19 cellular contexts compared by ENCODE assay signal in the genomic region with DNA sequence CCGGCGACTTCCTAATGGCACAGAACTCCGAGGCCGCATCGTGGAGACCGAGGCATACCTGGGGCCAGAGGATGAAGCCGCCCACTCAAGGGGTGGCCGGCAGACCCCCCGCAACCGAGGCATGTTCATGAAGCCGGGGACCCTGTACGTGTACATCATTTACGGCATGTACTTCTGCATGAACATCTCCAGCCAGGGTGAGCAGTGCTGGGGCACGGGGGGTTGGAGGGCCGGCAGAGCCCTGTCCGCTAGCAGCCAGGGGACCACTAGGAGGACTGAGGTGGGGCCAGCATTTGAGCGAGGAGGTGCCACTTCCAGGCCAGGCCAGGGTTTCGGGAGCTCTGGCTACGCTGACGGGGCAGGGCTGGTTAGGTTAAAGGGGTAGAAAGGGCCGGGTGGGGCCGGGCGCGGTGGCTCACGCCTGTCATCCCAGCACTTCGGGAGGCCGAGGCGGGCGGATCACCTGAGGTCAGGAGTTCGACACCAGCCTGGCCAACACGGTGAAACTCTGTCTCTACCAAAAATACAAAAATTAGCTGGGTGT. TPM values are rescaled to one million over a fixed set of nuclear protein-coding genes. Genes with fewer than 3 reads are reported as not detected.
A peak's percentile ranks its signal among the peaks of the same experiment; 100 is the strongest.
DNase-seq lines count a peak whose midpoint lies in the region; ATAC-seq and TF ChIP-seq lines count a peak whose summit lies in the region.
"Had no signal": no experiment of that assay in that cellular context is flagged by ENCODE, and none has a peak within 500 bp of the region (broad histone marks: within the 10 kb centered on the region; RNA-seq: fewer than 3 reads in every experiment).

No MANE protein-coding gene starts in this region.

- H2BK120ac ChIP-seq in mesenchymal stem cell (ENCODE audit: low read depth, low read length): no peak overlapping the region

- no peaks in the 10 kb centered on the region for H3K27me3 Mint-ChIP-seq in MCF 10A (ENCODE audit: insufficient read depth, unreplicated experiment)
- H3K27me3 Mint-ChIP-seq in activated CD8-positive, alpha-beta T cell treated with anti-CD3 and anti-CD28 coated beads for 36 hours: no peaks in the 10 kb centered on the region
- H3K27me3 Mint-ChIP-seq: brain; CD4-positive, alpha-beta memory T cell had no signal

- no peak overlapping the region for H4K8ac ChIP-seq in mesenchymal stem cell (ENCODE audit: low read length)

- no peaks in the 10 kb centered on the region for H3K9me3 ChIP-seq in breast epithelium
- H3K9me3 ChIP-seq in mesenchymal stem cell (ENCODE audit: control insufficient read depth, low read length): no peaks in the 10 kb centered on the region
- no peaks in the 10 kb centered on the region for H3K9me3 ChIP-seq in colonic mucosa
- H3K9me3 ChIP-seq: SK-N-SH, uterus had no signal

- POLR2A ChIA-PET in MCF 10A (lab: Yijun Ruan, JAX): no interaction called here
- POLR2A ChIA-PET in activated CD8-positive, alpha-beta T cell treated with anti-CD3 and anti-CD28 coated beads for 36 hours (lab: Charles Lee): interaction anchor here (0.9 to 3.2 kb wide), 5 partner anchors 8 to 30 kb away, joined by 3 to 7 read pairs (median 3); a partner anchor contains a TSS

- no peak overlapping the region for H3K18ac ChIP-seq in mesenchymal stem cell (ENCODE audit: low read depth in 1 of 2, low read length in 2 of 2)

- H3K4me1 Mint-ChIP-seq in MCF 10A (ENCODE audit: insufficient read depth, unreplicated experiment): peaks cover 8% of the 10 kb centered on the region
- peaks cover 46% of the 10 kb centered on the region for H3K4me1 Mint-ChIP-seq in activated CD8-positive, alpha-beta T cell treated with anti-CD3 and anti-CD28 coated beads for 36 hours (ENCODE audit: low read depth)

- H3K23ac ChIP-seq in mesenchymal stem cell (ENCODE audit: low read length in 2 of 2): no peak overlapping the region

- intact Hi-C loops in MCF 10A (cut with micrococcal nuclease): no loop called here
- intact Hi-C loops in breast epithelium (cut with DNase I; ENCODE audit: low total_unique reads): no loop called here
- intact Hi-C loops in activated CD8-positive, alpha-beta T cell treated with anti-CD3 and anti-CD28 coated beads for 36 hours (cut with micrococcal nuclease): no loop called here
- intact Hi-C loops in colonic mucosa (cut with DNase I): no loop called here

- ATAC-seq in activated CD8-positive, alpha-beta T cell treated with anti-CD3 and anti-CD28 coated beads for 36 hours: no peak
- ATAC-seq in GM21526 (IDR thresholded peaks at IDR 0.05; ENCODE audit: low FRiP score, unreplicated experiment) (no peak), HG03565 (IDR thresholded peaks at IDR 0.05; ENCODE audit: unreplicated experiment) (no peak)

- H2BK12ac ChIP-seq in mesenchymal stem cell (ENCODE audit: low read length in 2 of 2): peak overlapping the region in 1 of 2 experiments; percentile 29

- peaks cover 51% of the 10 kb centered on the region for H3K36me3 Mint-ChIP-seq in MCF 10A (ENCODE audit: insufficient read depth, unreplicated experiment)
- peaks cover 31% of the 10 kb centered on the region for H3K36me3 Mint-ChIP-seq in activated CD8-positive, alpha-beta T cell treated with anti-CD3 and anti-CD28 coated beads for 36 hours (ENCODE audit: low read depth)

- peak overlapping the region; percentile 29 for H4K91ac ChIP-seq in mesenchymal stem cell (ENCODE audit: low read length)

- H3K4me1 ChIP-seq in breast epithelium: peaks cover 10 to 12% of the 10 kb centered on the region in 2 donors
- H3K4me1 ChIP-seq in mesenchymal stem cell (ENCODE audit: control insufficient read depth, insufficient read depth, low read depth, low read length): peaks cover 66% of the 10 kb centered on the region
- peaks cover 9% of the 10 kb centered on the region for H3K4me1 ChIP-seq in colonic mucosa

- H3K27me3 ChIP-seq in breast epithelium (no peaks in the 10 kb centered on the region), mesenchymal stem cell (ENCODE audit: control insufficient read depth in 1 of 2, insufficient read depth in 1 of 2, low read length in 2 of 2) (no peaks in the 10 kb centered on the region), colonic mucosa (no peaks in the 10 kb centered on the region)
- H3K27me3 ChIP-seq: uterus had no signal

- peak overlapping the region; percentile 65 for H2AK5ac ChIP-seq in mesenchymal stem cell (ENCODE audit: low read length, severe bottlenecking)

- CTCF ChIA-PET in MCF 10A (lab: Yijun Ruan, JAX): interaction anchor here (0.6 to 1.6 kb wide), 6 partner anchors 11 to 441 kb away, joined by 3 to 5 read pairs (median 4); a partner anchor contains a TSS
- CTCF ChIA-PET in activated CD8-positive, alpha-beta T cell treated with anti-CD3 and anti-CD28 coated beads for 36 hours (lab: Charles Lee): interaction anchor here (1.5 to 7.1 kb wide), 4 partner anchors 10 to 24 kb away, joined by 3 to 55 read pairs (median 24); a partner anchor contains a TSS

- H2BK15ac ChIP-seq in mesenchymal stem cell (ENCODE audit: low read depth, poor library complexity, severe bottlenecking): no peak overlapping the region

- H3K14ac ChIP-seq in mesenchymal stem cell (ENCODE audit: low read length in 2 of 2): no peak overlapping the region

- H3K9ac ChIP-seq in mesenchymal stem cell (ENCODE audit: low read length) (peak overlapping the region; percentile 29), colonic mucosa (ENCODE audit: low read depth in 2 of 2, low read length in 2 of 2) (no peak overlapping the region)
- H3K9ac ChIP-seq: SK-N-SH had no signal

- peak overlapping the region; percentile 6 for H3K27ac Mint-ChIP-seq in MCF 10A (ENCODE audit: low read depth, unreplicated experiment)
- peak overlapping the region; percentile 46 for H3K27ac Mint-ChIP-seq in activated CD8-positive, alpha-beta T cell treated with anti-CD3 and anti-CD28 coated beads for 36 hours

- DNase-seq in MCF 10A (ENCODE audit: unreplicated experiment) (no peak), breast epithelium (ENCODE audit: low spot score in 2 of 2) (no peak), mesenchymal stem cell (no peak), NCI-H1436 treated with DMSO at 0.1 percent for 48 hours (lab: John Stamatoyannopoulos, UW) (no peak), colonic mucosa (no peak)
- DNase-seq in activated CD8-positive, alpha-beta T cell treated with anti-CD3 and anti-CD28 coated beads for 36 hours: no peak
- DNase-seq: CD4-positive, alpha-beta memory T cell; DMS79; islet precursor cell; NCI-H187 treated with DMSO at 0.1 percent for 48 hours; NCI-H446 treated with DMSO at 0.1 percent for 48 hours; NK-92 treated with Interleukin-12 subunit alpha and Interleukin-12 subunit beta, amount 100 ng/mL, for 24 hours; SK-N-SH; uterus had no signal

- H3K4me3 ChIP-seq in breast epithelium (no peak overlapping the region), mesenchymal stem cell (ENCODE audit: insufficient read depth in 1 of 2, low read depth in 1 of 2, low read length in 2 of 2) (no peak overlapping the region), colonic mucosa (no peak overlapping the region)
- H3K4me3 ChIP-seq: lung, uterus had no signal

- 99% methylated on average over 22 of the region's 31 CpGs for WGBS in mesenchymal stem cell

- H2BK5ac ChIP-seq in mesenchymal stem cell (ENCODE audit: low read depth, low read length, poor library complexity, severe bottlenecking): no peak overlapping the region

- H3K9me3 Mint-ChIP-seq in MCF 10A (ENCODE audit: unreplicated experiment): no peaks in the 10 kb centered on the region
- no peaks in the 10 kb centered on the region for H3K9me3 Mint-ChIP-seq in activated CD8-positive, alpha-beta T cell treated with anti-CD3 and anti-CD28 coated beads for 36 hours
- H3K9me3 Mint-ChIP-seq: activated naive CD4-positive, alpha-beta T cell treated with anti-CD3 and anti-CD28 coated beads, Interleukin-2, amount 50 U/mL, for 72 hours; brain; CD4-positive, alpha-beta memory T cell had no signal

- no peak for TF ChIP-seq POLR2A in breast epithelium (IDR thresholded peaks at IDR 0.05)

- peaks cover 17% of the 10 kb centered on the region for H3K79me1 ChIP-seq in mesenchymal stem cell (replicated peaks; ENCODE audit: low read length, poor library complexity, severe bottlenecking)

- TF ChIP-seq CTCF in MCF 10A (IDR thresholded peaks at IDR 0.05; ENCODE audit: unreplicated experiment): no peak
- no peak for TF ChIP-seq CTCF in breast epithelium (IDR thresholded peaks at IDR 0.05)
- no peak for TF ChIP-seq CTCF in activated CD8-positive, alpha-beta T cell treated with anti-CD3 and anti-CD28 coated beads for 36 hours (IDR thresholded peaks at IDR 0.05)
- no peak for TF ChIP-seq CTCF in colonic mucosa (IDR thresholded peaks at IDR 0.05)

- no peak overlapping the region for H3K4me2 ChIP-seq in mesenchymal stem cell (ENCODE audit: low read length, poor library complexity, severe bottlenecking)
- H3K4me2 ChIP-seq: SK-N-SH had no signal

- no TSS peak for BruUV-seq in MCF 10A (replicated peaks; lab: Mats Ljungman, UMichigan)

- no peak overlapping the region for H3K4ac ChIP-seq in mesenchymal stem cell (ENCODE audit: low read depth in 1 of 2, low read length in 2 of 2)

- H3K36me3 ChIP-seq in breast epithelium (no peaks in the 10 kb centered on the region), mesenchymal stem cell (ENCODE audit: control insufficient read depth in 1 of 2, insufficient read depth in 2 of 2, low read depth in 1 of 2, low read length in 2 of 2) (peaks cover 66 to 70% of the 10 kb centered on the region in 2 experiments), colonic mucosa (no peaks in the 10 kb centered on the region)
- H3K36me3 ChIP-seq: uterus had no signal

- no peak overlapping the region for H2AFZ ChIP-seq in mesenchymal stem cell (ENCODE audit: low read depth, low read length)

- H3K27ac ChIP-seq in breast epithelium: no peak overlapping the region
- H3K27ac ChIP-seq in mesenchymal stem cell (ENCODE audit: low read length, poor library complexity, severe bottlenecking): peak overlapping the region; percentile 45
- H3K27ac ChIP-seq in colonic mucosa: no peak overlapping the region

- no peak overlapping the region for H3K4me3 Mint-ChIP-seq in MCF 10A (ENCODE audit: unreplicated experiment)
- no peak overlapping the region for H3K4me3 Mint-ChIP-seq in activated CD8-positive, alpha-beta T cell treated with anti-CD3 and anti-CD28 coated beads for 36 hours

RNA-seq across cellular contexts. Expression of a gene that starts 5.1 kb away (rescaled TPM):
- total RNA-seq in MCF 10A (2022): 62.8 and 66.1 TPM in 2 replicates
- 100 to 1,000 TPM in 1 of 3 donors, 10 to 100 TPM in 2; 86.9 to 112 (median 89.1) TPM for total RNA-seq in breast epithelium
- total RNA-seq in activated CD8-positive, alpha-beta T cell treated with anti-CD3 and anti-CD28 coated beads for 36 hours: 10 to 100 TPM; 51.7 to 54.2 TPM
- polyA plus RNA-seq in mesenchymal stem cell (2013, experiment 1 of 2): 156 TPM
- polyA plus RNA-seq in mesenchymal stem cell (2013, experiment 2 of 2): 156 TPM
- total RNA-seq in colonic mucosa: 10 to 100 TPM; 39.3 to 42.1 TPM

RNA-seq across cellular contexts. Expression of a gene that starts 10.7 kb away (rescaled TPM):
- total RNA-seq in MCF 10A (2022) (26.3 and 30.0 TPM in 2 replicates), breast epithelium (10 to 100 TPM; 29.0 to 43.3 (median 42.6) TPM), colonic mucosa (10 to 100 TPM; 28.6 to 35.3 TPM)
- under 1 TPM in 1 of 2 experiments, not detected in 1; 0.61 TPM for total RNA-seq in activated CD8-positive, alpha-beta T cell treated with anti-CD3 and anti-CD28 coated beads for 36 hours
- 73.8 TPM for polyA plus RNA-seq in mesenchymal stem cell (2013, experiment 1 of 2)
- polyA plus RNA-seq in mesenchymal stem cell (2013, experiment 2 of 2): 69.6 TPM
- total RNA-seq: CD4-positive, alpha-beta memory T cell had no signal
- polyA plus RNA-seq: CD4-positive, alpha-beta memory T cell had no signal

RNA-seq across cellular contexts. Expression of a gene that starts 29.5 kb away (rescaled TPM):
- total RNA-seq in MCF 10A (2022): 11.9 and 21.2 TPM in 2 replicates
- total RNA-seq in breast epithelium: 10 to 100 TPM; 17.4 to 23.9 (median 17.9) TPM
- 10 to 100 TPM; 39.4 to 39.7 TPM for total RNA-seq in activated CD8-positive, alpha-beta T cell treated with anti-CD3 and anti-CD28 coated beads for 36 hours
- 22.6 TPM for polyA plus RNA-seq in mesenchymal stem cell (2013, experiment 1 of 2)
- polyA plus RNA-seq in mesenchymal stem cell (2013, experiment 2 of 2): 24.2 TPM
- total RNA-seq in colonic mucosa: 10 to 100 TPM; 20.6 to 48.3 TPM

RNA-seq across cellular contexts. Expression of a gene that starts 29.7 kb away (rescaled TPM):
- total RNA-seq in MCF 10A (2022) (14.8 and 19.2 TPM in 2 replicates), breast epithelium (1 to 10 TPM; 3.8 to 6.9 (median 6.6) TPM), colonic mucosa (10 to 100 TPM in 1 of 2 donors, 1 to 10 TPM in 1; 8.5 to 23.6 TPM)
- 10 to 100 TPM; 51.3 to 52.6 TPM for total RNA-seq in activated CD8-positive, alpha-beta T cell treated with anti-CD3 and anti-CD28 coated beads for 36 hours
- polyA plus RNA-seq in mesenchymal stem cell (2013, experiment 1 of 2): 8.4 TPM
- 8.7 TPM for polyA plus RNA-seq in mesenchymal stem cell (2013, experiment 2 of 2)

RNA-seq across cellular contexts. Expression of a gene that starts 55.3 kb away (rescaled TPM):
- total RNA-seq in MCF 10A (2022): 34.9 and 45.2 TPM in 2 replicates
- total RNA-seq in breast epithelium: 10 to 100 TPM; 14.2 to 23.4 (median 22.3) TPM
- total RNA-seq in activated CD8-positive, alpha-beta T cell treated with anti-CD3 and anti-CD28 coated beads for 36 hours: 10 to 100 TPM; 40.7 to 40.9 TPM
- 43.1 TPM for polyA plus RNA-seq in mesenchymal stem cell (2013, experiment 1 of 2)
- polyA plus RNA-seq in mesenchymal stem cell (2013, experiment 2 of 2): 41.6 TPM
- total RNA-seq in colonic mucosa: 10 to 100 TPM; 13.4 to 26.4 TPM

Comparison
In these comparisons a context has a peak if more than half of its experiments do, and no peak if none do; other contexts are left out.
1. RNA of a gene that starts 10.7 kb away (total RNA-seq): 29.0 to 43.3 TPM in breast epithelium, 28.6 to 35.3 TPM in colonic mucosa and 26.3 to 30.0 TPM in MCF 10A; 0.61 TPM in activated CD8-positive, alpha-beta T cell treated with anti-CD3 and anti-CD28 coated beads for 36 hours; every median in the first group is over 10 times any median in the second.